ENCODE assay signal across 8 cellular contexts in the genomic region with DNA sequence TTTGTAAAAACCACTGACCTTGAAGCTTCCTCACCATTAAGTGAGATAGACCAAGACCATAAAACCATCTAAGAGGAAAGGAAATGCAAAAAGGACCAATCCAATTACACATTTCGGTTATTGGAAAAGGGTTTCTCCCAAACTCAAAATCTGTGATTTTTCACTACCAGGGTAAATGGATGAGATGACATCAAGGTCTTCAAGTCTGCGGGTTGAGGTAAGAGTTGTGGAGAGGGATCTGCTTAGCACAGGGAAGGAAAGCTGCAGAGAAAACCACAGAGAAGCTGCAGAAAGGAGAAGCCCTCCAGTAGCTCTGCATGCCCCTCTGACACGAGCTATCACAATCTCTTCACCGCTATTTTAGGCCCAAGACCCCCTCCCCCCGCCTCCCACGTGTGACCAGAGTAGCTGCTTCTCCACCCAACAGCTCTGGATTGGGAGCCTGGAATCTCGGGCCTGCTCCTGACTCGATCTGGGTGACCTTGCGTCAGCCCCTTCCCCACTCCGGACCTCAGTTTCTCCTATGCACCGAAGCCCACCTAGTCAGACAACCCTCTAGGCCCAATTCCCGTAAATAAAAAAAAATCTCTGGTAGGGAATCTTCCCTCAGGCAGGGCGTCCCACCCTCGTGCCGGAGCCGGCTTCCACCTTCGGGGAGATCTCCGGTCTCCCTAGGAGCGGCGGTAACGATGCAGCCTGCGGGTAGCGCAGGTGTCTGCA. TPM values are rescaled to one million over a fixed set of nuclear protein-coding genes. Genes with fewer than 3 reads are reported as not detected.
DNase-seq lines count a peak whose midpoint lies in the region; ATAC-seq and TF ChIP-seq lines count a peak whose summit lies in the region.

No MANE protein-coding gene starts in this region.

- DNase-seq in AG09309 (ENCODE audit: low read depth) (no peak), GM20000 (ENCODE audit: low spot score) (peak; percentile 23), RPMI8226 (peak; percentile 39), caudate nucleus (lab: John Stamatoyannopoulos, UW) (peak in 34 of 61 donors; percentile 3 to 76 (median 42)), lung (ENCODE audit: low spot score) (peak; percentile 33), NCI-H524 treated with DMSO at 0.1 percent for 48 hours (lab: John Stamatoyannopoulos, UW) (no peak)

- H3K36me3 ChIP-seq in lung (ENCODE audit: control insufficient read depth in 2 of 2, insufficient read depth in 2 of 2, low read length in 2 of 2) (peaks cover 0 to 2% of the 10 kb centered on the region in 2 donors), subcutaneous abdominal adipose tissue (ENCODE audit: control insufficient read depth in 5 of 5, insufficient read depth in 5 of 5, low read length in 5 of 5) (peaks cover 0 to 2% (median 0%) of the 10 kb centered on the region in 5 donors)

- peaks cover 11 to 20% of the 10 kb centered on the region in 2 donors for H3K4me1 ChIP-seq in lung (ENCODE audit: control insufficient read depth in 2 of 2, insufficient read depth in 2 of 2, low read length in 2 of 2)
- H3K4me1 ChIP-seq in subcutaneous abdominal adipose tissue (ENCODE audit: control insufficient read depth in 5 of 5, insufficient read depth in 5 of 5, low read length in 5 of 5) = peaks cover 2 to 37% (median 28%) of the 10 kb centered on the region in 5 donors

- no peaks in the 10 kb centered on the region for H3K9me3 ChIP-seq in lung (ENCODE audit: control insufficient read depth in 2 of 2, insufficient read depth in 1 of 2, low read length in 1 of 2)
- no peaks in the 10 kb centered on the region for H3K9me3 ChIP-seq in subcutaneous abdominal adipose tissue (ENCODE audit: control insufficient read depth in 5 of 5, low read length in 5 of 5)

- TF ChIP-seq CTCF in AG09309 (IDR thresholded peaks at IDR 0.05; ENCODE audit: control insufficient read depth, insufficient read depth, low read depth, low read length, missing control alignments) (no peak), GM20000 (IDR thresholded peaks at IDR 0.05; ENCODE audit: extremely low read depth, missing control alignments) (no peak), lung (IDR thresholded peaks at IDR 0.05; ENCODE audit: control extremely low read depth, extremely low read depth) (no peak)

- H3K27me3 ChIP-seq in lung (ENCODE audit: control insufficient read depth, insufficient read depth) (no peaks in the 10 kb centered on the region), subcutaneous abdominal adipose tissue (ENCODE audit: control insufficient read depth in 5 of 5, insufficient read depth in 4 of 5, low read length in 5 of 5) (no peaks in the 10 kb centered on the region)

- H3K4me3 ChIP-seq in AG09309 (ENCODE audit: control insufficient read depth, low read depth, low read length) (peak overlapping the region; percentile 97), lung (peak overlapping the region; percentile 99), subcutaneous abdominal adipose tissue (ENCODE audit: low read depth in 1 of 5, low read length in 5 of 5) (peak overlapping the region; percentile 73 to 100 (median 99))

- peak overlapping the region; percentile 90 to 100 (median 95) for H3K9ac ChIP-seq in subcutaneous abdominal adipose tissue (ENCODE audit: low read length in 5 of 5)

- ATAC-seq in lung (ENCODE audit: insufficient read depth, low FRiP score) (peak; percentile 6), GM21737 (IDR thresholded peaks at IDR 0.05; ENCODE audit: unreplicated experiment) (no peak)

- 1 to 2% methylated on average over 22 to 23 of the region's 23 CpGs for WGBS in lung, 2 donors

- H3K27ac ChIP-seq in caudate nucleus (ENCODE audit: low read depth, low read length) (peak overlapping the region; percentile 28), lung (ENCODE audit: low read depth in 1 of 2, low read length in 1 of 2) (peak overlapping the region; percentile 92 to 97), subcutaneous abdominal adipose tissue (ENCODE audit: low read depth, low read length) (peak overlapping the region; percentile 92)

RNA-seq across cellular contexts. Expression of gene NAA25, which starts 0.7 kb away (rescaled TPM):
- total RNA-seq in lung = 10 to 100 TPM; 32.2 to 38.5 TPM
- 1 to 10 TPM; 6.2 to 6.7 TPM for polyA plus RNA-seq in lung

RNA-seq across cellular contexts. Expression of gene TRAFD1, which starts 17.5 kb away (rescaled TPM):
- total RNA-seq in lung = 10 to 100 TPM; 37.1 to 43.1 TPM
- 10 to 100 TPM; 16.9 to 38.5 TPM for polyA plus RNA-seq in lung

Comparison
In these comparisons a context has a peak if more than half of its experiments do, and no peak if none do; other contexts are left out.
1. DNase-seq: peak in GM20000 (single experiment), RPMI8226 (single experiment), caudate nucleus (34 of 61) and lung (single experiment); none in AG09309 (single experiment) and NCI-H524 treated with DMSO at 0.1 percent for 48 hours (single experiment).
2. H3K27ac ChIP-seq: peak in every context shown above with its lines; median percentile 94 in lung; 92 in subcutaneous abdominal adipose tissue; 28 in caudate nucleus.
3. Peak in every context shown above with its lines, with median percentiles within 50 percentile points of each other: H3K4me3 ChIP-seq.